In the genomic region with DNA sequence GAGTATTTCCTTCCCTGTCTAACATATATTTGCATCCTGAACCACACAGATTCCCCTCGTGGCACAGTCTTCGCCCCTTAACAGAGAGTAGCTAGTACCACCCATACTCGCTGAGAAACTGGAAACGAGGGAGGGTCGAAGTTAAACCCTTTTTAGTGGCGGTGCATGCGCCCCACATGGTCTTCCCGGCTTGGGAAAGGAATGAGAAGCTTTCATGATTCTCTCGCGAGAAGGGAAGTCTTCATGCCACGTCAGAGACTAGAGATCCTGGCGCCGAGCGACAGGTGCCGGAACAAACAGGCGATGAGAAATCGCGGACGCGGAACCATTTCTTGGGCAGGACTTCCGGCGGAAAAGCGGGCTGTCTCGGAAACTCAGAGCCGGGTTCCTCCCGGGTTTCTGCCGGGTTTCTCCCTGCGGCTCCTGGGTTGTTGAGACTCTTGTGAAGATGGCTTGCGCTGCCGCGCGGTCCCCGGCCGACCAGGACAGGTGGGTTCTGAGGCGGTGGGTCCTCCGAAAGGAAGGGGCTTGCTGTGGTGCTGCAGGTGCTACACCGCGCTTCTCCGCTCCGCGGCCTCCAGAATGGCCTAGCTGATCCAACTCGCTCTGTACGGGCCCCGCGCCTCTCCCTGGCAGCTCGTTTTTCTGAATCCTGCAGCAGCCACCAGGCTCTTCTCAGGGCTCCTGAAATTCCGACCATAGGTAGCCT, we compare ENCODE assay signal across 8 cellular contexts. TPM values are rescaled to one million over a fixed set of nuclear protein-coding genes. Genes with fewer than 3 reads are reported as not detected.
A peak's percentile ranks its signal among the peaks of the same experiment; 100 is the strongest.
DNase-seq lines count a peak whose midpoint lies in the region; ATAC-seq and TF ChIP-seq lines count a peak whose summit lies in the region.

A gene (plus strand): TSS at position 359 of the 709 bp plus-strand sequence. CDS start 90 bp downstream, at position 449.

- peak within 1 kb of the TSS; percentile 87 to 88 for H3K4me3 ChIP-seq in cardiac fibroblast (replicated peaks in 1 of 2; ENCODE audit: low read depth in 2 of 2, low read length in 2 of 2)

- H3K36me3 Mint-ChIP-seq in WTC11 (peaks cover 28% of the 10 kb centered on the region), immature natural killer cell (peaks cover 0 to 4% (median 3%) of the 10 kb centered on the region in 3 donors)

- peak; percentile 99 for ATAC-seq in GM18909 (IDR thresholded peaks at IDR 0.05; ENCODE audit: poor library complexity, unreplicated experiment)
- peak; percentile 98 for ATAC-seq in HG03175 (IDR thresholded peaks at IDR 0.05; ENCODE audit: unreplicated experiment)
- ATAC-seq in WTC11 = peak; percentile 93

- CTCF ChIA-PET in WTC11 (lab: Charles Lee) = interaction anchor here (0.9 to 1.9 kb wide), 6 partner anchors 13 to 700 kb away, joined by 3 to 21 read pairs (median 4); a partner anchor contains a TSS

- peak within 1 kb of the TSS; percentile 96 for H3K4me3 Mint-ChIP-seq in WTC11
- H3K4me3 Mint-ChIP-seq in immature natural killer cell = peak within 1 kb of the TSS; percentile 94 to 99 (median 96)

- H3K27ac Mint-ChIP-seq in WTC11 (peak within 1 kb of the TSS; percentile 96), immature natural killer cell (peak within 1 kb of the TSS; percentile 92 to 99 (median 98))

- H3K9me3 Mint-ChIP-seq in WTC11 = peaks cover 5% of the 10 kb centered on the region; the same call in 1 of the 2 replicates
- H3K9me3 Mint-ChIP-seq in immature natural killer cell = peaks cover 0 to 4% (median 0%) of the 10 kb centered on the region in 6 donors

- H3K27me3 Mint-ChIP-seq in WTC11 (ENCODE audit: low read depth) (peaks cover 25% of the 10 kb centered on the region), immature natural killer cell (ENCODE audit: low read depth in 3 of 3) (peaks cover 3 to 9% (median 4%) of the 10 kb centered on the region in 3 donors)

- H3K4me1 Mint-ChIP-seq in WTC11 = peaks cover 17% of the 10 kb centered on the region
- H3K4me1 Mint-ChIP-seq in immature natural killer cell = peaks cover 34 to 44% of the 10 kb centered on the region in 2 donors

- DNase-seq in AG08395 (ENCODE audit: low spot score) (peak; percentile 98), NCI-H226 (peak; percentile 98), WTC11 (ENCODE audit: low spot score) (peak; percentile 91), cardiac fibroblast (ENCODE audit: low read depth in 2 of 2) (peak; percentile 98 to 99), immature natural killer cell (peak; percentile 89 to 92 (median 91)), smooth muscle cell of the brain vasculature (ENCODE audit: low read depth, low spot score) (peak; percentile 94)

- POLR2A ChIA-PET in WTC11 (lab: Charles Lee) = interaction anchor here (0.6 to 1.7 kb wide), 4 partner anchors 11 to 170 kb away, joined by 3 to 5 read pairs (median 3); no protein-coding TSS in a partner anchor

- TF ChIP-seq CTCF in WTC11 (IDR thresholded peaks at IDR 0.05) = no peak
- no peak for TF ChIP-seq CTCF in cardiac fibroblast (IDR thresholded peaks at IDR 0.05; ENCODE audit: low read depth, low read length)

TF ChIP-seq in WTC11, 78 proteins besides CTCF, POLR2A, EP300 and RAD21 (continues in another document):
- 0 out of 2 replicates have a peak, but pooled peaks have one; percentile 21 for TF ChIP-seq ATF1 (CRISPR knock-in tag; IDR thresholded peaks at IDR 0.05)
- TF ChIP-seq RORB (CRISPR knock-in tag; IDR thresholded peaks at IDR 0.05) = no peak
- TF ChIP-seq, protein P1, sequence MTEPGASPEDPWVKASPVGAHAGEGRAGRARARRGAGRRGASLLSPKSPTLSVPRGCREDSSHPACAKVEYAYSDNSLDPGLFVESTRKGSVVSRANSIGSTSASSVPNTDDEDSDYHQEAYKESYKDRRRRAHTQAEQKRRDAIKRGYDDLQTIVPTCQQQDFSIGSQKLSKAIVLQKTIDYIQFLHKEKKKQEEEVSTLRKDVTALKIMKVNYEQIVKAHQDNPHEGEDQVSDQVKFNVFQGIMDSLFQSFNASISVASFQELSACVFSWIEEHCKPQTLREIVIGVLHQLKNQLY (CRISPR knock-in tag; IDR thresholded peaks at IDR 0.05) = no peak
- TF ChIP-seq NFYB (CRISPR knock-in tag; conservative IDR thresholded peaks at IDR 0.05; ENCODE audit: low read depth) = peak; percentile 63
- TF ChIP-seq, protein P2, sequence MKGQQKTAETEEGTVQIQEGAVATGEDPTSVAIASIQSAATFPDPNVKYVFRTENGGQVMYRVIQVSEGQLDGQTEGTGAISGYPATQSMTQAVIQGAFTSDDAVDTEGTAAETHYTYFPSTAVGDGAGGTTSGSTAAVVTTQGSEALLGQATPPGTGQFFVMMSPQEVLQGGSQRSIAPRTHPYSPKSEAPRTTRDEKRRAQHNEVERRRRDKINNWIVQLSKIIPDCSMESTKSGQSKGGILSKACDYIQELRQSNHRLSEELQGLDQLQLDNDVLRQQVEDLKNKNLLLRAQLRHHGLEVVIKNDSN (CRISPR knock-in tag; IDR thresholded peaks at IDR 0.05) = peak; percentile 72; the same call in 1 of the 2 replicates
- TF ChIP-seq ZNF263 (CRISPR knock-in tag; IDR thresholded peaks at IDR 0.05; ENCODE audit: low read depth) = no peak
- peak; percentile 70; the same call in 1 of the 2 replicates for TF ChIP-seq TEAD4 (CRISPR knock-in tag; IDR thresholded peaks at IDR 0.05)
- TF ChIP-seq, protein P3, sequence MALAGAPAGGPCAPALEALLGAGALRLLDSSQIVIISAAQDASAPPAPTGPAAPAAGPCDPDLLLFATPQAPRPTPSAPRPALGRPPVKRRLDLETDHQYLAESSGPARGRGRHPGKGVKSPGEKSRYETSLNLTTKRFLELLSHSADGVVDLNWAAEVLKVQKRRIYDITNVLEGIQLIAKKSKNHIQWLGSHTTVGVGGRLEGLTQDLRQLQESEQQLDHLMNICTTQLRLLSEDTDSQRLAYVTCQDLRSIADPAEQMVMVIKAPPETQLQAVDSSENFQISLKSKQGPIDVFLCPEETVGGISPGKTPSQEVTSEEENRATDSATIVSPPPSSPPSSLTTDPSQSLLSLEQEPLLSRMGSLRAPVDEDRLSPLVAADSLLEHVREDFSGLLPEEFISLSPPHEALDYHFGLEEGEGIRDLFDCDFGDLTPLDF (CRISPR knock-in tag; IDR thresholded peaks at IDR 0.05) = peak; percentile 94
- peak; percentile 31; the same call in 1 of the 2 replicates for TF ChIP-seq MYBL2 (CRISPR knock-in tag; IDR thresholded peaks at IDR 0.05)
- peak; percentile 72 for TF ChIP-seq GABPB1 (CRISPR knock-in tag; IDR thresholded peaks at IDR 0.05)
- TF ChIP-seq ZNF219 (CRISPR knock-in tag; IDR thresholded peaks at IDR 0.05; ENCODE audit: borderline replicate concordance) = no peak
- TF ChIP-seq ZNF121 (CRISPR knock-in tag; IDR thresholded peaks at IDR 0.05) = no peak
- TF ChIP-seq, protein P4, sequence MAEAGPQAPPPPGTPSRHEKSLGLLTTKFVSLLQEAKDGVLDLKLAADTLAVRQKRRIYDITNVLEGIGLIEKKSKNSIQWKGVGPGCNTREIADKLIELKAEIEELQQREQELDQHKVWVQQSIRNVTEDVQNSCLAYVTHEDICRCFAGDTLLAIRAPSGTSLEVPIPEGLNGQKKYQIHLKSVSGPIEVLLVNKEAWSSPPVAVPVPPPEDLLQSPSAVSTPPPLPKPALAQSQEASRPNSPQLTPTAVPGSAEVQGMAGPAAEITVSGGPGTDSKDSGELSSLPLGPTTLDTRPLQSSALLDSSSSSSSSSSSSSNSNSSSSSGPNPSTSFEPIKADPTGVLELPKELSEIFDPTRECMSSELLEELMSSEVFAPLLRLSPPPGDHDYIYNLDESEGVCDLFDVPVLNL (CRISPR knock-in tag; IDR thresholded peaks at IDR 0.05; ENCODE audit: borderline replicate concordance, low read depth) = no peak
- no peak for TF ChIP-seq TCF7 (CRISPR knock-in tag; IDR thresholded peaks at IDR 0.05; ENCODE audit: low read depth)
- TF ChIP-seq NFATC4 (CRISPR knock-in tag; IDR thresholded peaks at IDR 0.05) = no peak
- peak; percentile 89; the same call in 1 of the 2 replicates for TF ChIP-seq FOXP1 (CRISPR knock-in tag; IDR thresholded peaks at IDR 0.05; ENCODE audit: borderline replicate concordance)
- TF ChIP-seq, protein P5, sequence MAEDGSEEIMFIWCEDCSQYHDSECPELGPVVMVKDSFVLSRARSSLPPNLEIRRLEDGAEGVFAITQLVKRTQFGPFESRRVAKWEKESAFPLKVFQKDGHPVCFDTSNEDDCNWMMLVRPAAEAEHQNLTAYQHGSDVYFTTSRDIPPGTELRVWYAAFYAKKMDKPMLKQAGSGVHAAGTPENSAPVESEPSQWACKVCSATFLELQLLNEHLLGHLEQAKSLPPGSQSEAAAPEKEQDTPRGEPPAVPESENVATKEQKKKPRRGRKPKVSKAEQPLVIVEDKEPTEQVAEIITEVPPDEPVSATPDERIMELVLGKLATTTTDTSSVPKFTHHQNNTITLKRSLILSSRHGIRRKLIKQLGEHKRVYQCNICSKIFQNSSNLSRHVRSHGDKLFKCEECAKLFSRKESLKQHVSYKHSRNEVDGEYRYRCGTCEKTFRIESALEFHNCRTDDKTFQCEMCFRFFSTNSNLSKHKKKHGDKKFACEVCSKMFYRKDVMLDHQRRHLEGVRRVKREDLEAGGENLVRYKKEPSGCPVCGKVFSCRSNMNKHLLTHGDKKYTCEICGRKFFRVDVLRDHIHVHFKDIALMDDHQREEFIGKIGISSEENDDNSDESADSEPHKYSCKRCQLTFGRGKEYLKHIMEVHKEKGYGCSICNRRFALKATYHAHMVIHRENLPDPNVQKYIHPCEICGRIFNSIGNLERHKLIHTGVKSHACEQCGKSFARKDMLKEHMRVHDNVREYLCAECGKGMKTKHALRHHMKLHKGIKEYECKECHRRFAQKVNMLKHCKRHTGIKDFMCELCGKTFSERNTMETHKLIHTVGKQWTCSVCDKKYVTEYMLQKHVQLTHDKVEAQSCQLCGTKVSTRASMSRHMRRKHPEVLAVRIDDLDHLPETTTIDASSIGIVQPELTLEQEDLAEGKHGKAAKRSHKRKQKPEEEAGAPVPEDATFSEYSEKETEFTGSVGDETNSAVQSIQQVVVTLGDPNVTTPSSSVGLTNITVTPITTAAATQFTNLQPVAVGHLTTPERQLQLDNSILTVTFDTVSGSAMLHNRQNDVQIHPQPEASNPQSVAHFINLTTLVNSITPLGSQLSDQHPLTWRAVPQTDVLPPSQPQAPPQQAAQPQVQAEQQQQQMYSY (CRISPR knock-in tag; IDR thresholded peaks at IDR 0.05) = peak; percentile 65
- TF ChIP-seq ZBTB21 (CRISPR knock-in tag; IDR thresholded peaks at IDR 0.05; ENCODE audit: borderline replicate concordance) = no peak; the same call in 1 of the 2 replicates
- peak; percentile 88; the same call in 1 of the 2 replicates for TF ChIP-seq ZNF232 (CRISPR knock-in tag; IDR thresholded peaks at IDR 0.05)
- no peak for TF ChIP-seq JAZF1 (CRISPR knock-in tag; IDR thresholded peaks at IDR 0.05)
- no peak for TF ChIP-seq ZNF423 (CRISPR knock-in tag; IDR thresholded peaks at IDR 0.05)
- TF ChIP-seq CREB1 (CRISPR knock-in tag; IDR thresholded peaks at IDR 0.05) = peak; percentile 93
- no peak for TF ChIP-seq IRF2 (CRISPR knock-in tag; IDR thresholded peaks at IDR 0.05; ENCODE audit: borderline replicate concordance, low read depth)
- peak; percentile 70; the same call in 1 of the 2 replicates for TF ChIP-seq ETV6 (CRISPR knock-in tag; IDR thresholded peaks at IDR 0.05)

RNA-seq across cellular contexts. Expression of the gene that starts here (rescaled TPM):
- 41.0 to 56.4 TPM (median 48.8 TPM) in 3 replicates for total RNA-seq in WTC11 (2021)
- polyA plus RNA-seq in immature natural killer cell = 100 to 1,000 TPM; 109 to 176 (median 154) TPM

Comparison
In these comparisons a context has a peak if more than half of its experiments do, and no peak if none do; other contexts are left out.
1. Peak in every context shown above with its lines: DNase-seq, ATAC-seq and H3K4me3 ChIP-seq.